ENCODE assay signal across 14 cellular contexts in genomic region chr17:78583091-78583490, GRCh38. TPM values are rescaled to one million over a fixed set of nuclear protein-coding genes. Genes with fewer than 3 reads are reported as not detected.
DNase-seq lines count a peak whose midpoint lies in the region; ATAC-seq, FAIRE-seq and TF ChIP-seq lines count a peak whose summit lies in the region.
"Had no signal": no experiment of that assay in that cellular context is flagged by ENCODE, and none has a peak within 500 bp of the region (broad histone marks: within the 10 kb centered on the region; RNA-seq: fewer than 3 reads in every experiment).

No MANE protein-coding gene starts in this region.

- no TSS peak for BruUV-seq in K562 (replicated peaks; lab: Mats Ljungman, UMichigan)

- H3K27ac Mint-ChIP-seq in activated CD4-positive, alpha-beta T cell treated with anti-CD3 and anti-CD28 coated beads, Interleukin-2, amount 10 ng/mL, durations not matched to agents 24 days and 14 days = no peak overlapping the region
- H3K27ac Mint-ChIP-seq: B cell; stimulated activated naive CD8-positive, alpha-beta T cell treated with anti-CD3 and anti-CD28 coated beads, Interleukin-15, amount 100 ng/mL, for 72 hours had no signal

- H3K79me2 ChIP-seq in K562 (ENCODE audit: control insufficient read depth, insufficient read depth, low read length) = no peaks in the 10 kb centered on the region

- no peak overlapping the region for H3K9ac ChIP-seq in K562 (ENCODE audit: insufficient read depth in 1 of 2, low read depth in 2 of 2, low read length in 2 of 2)

- peaks cover 17% of the 10 kb centered on the region for H3K27me3 Mint-ChIP-seq in activated CD4-positive, alpha-beta T cell treated with anti-CD3 and anti-CD28 coated beads, Interleukin-2, amount 10 ng/mL, durations not matched to agents 24 days and 14 days
- H3K27me3 Mint-ChIP-seq: stimulated activated naive CD8-positive, alpha-beta T cell treated with anti-CD3 and anti-CD28 coated beads, Interleukin-15, amount 100 ng/mL, for 72 hours had no signal

- intact Hi-C loops in activated CD4-positive, alpha-beta T cell treated with anti-CD3 and anti-CD28 coated beads, Interleukin-2, amount 10 ng/mL, durations not matched to agents 24 days and 14 days (cut with micrococcal nuclease) = no loop called here
- intact Hi-C loops in K562 (cut with micrococcal nuclease) (no loop called here), spleen (cut with DNase I; ENCODE audit: low total_unique reads) (no loop called here)

- no peak for TF ChIP-seq EP300 in K562 (IDR thresholded peaks at IDR 0.05; ENCODE audit: low read length)

- FAIRE-seq in K562 (lab: Jason Lieb, UNC) = peak; percentile 95
- FAIRE-seq: colon had no signal

- H2AFZ ChIP-seq in K562 (ENCODE audit: low read depth, low read length) = peak overlapping the region; percentile 76

- peak overlapping the region; percentile 42; the same call in 1 of the 2 replicates for H3K4me2 ChIP-seq in K562 (ENCODE audit: insufficient read depth, low read length)

- H3K27ac ChIP-seq in K562 (ENCODE audit: extremely low read depth, low read depth, low read length) (no peak overlapping the region), spleen (no peak overlapping the region)
- H3K27ac ChIP-seq: ovary had no signal

- POLR2A ChIA-PET in K562 (lab: Yijun Ruan, JAX) = interaction anchor here (1.0 to 1.3 kb wide), 3 partner anchors 9 to 23 kb away, joined by 3 read pairs; no protein-coding TSS in a partner anchor

- no peaks in the 10 kb centered on the region for H3K9me3 Mint-ChIP-seq in activated CD4-positive, alpha-beta T cell treated with anti-CD3 and anti-CD28 coated beads, Interleukin-2, amount 10 ng/mL, durations not matched to agents 24 days and 14 days

- no peaks in the 10 kb centered on the region for H3K9me1 ChIP-seq in K562 (ENCODE audit: control insufficient read depth, insufficient read depth, low read length)

- H3K4me3 Mint-ChIP-seq in activated CD4-positive, alpha-beta T cell treated with anti-CD3 and anti-CD28 coated beads, Interleukin-2, amount 10 ng/mL, durations not matched to agents 24 days and 14 days = no peak overlapping the region
- H3K4me3 Mint-ChIP-seq: B cell; stimulated activated naive CD8-positive, alpha-beta T cell treated with anti-CD3 and anti-CD28 coated beads, Interleukin-15, amount 100 ng/mL, for 72 hours had no signal

- TF ChIP-seq RAD21 in K562 (CRISPR knock-in tag; conservative IDR thresholded peaks at IDR 0.05 in 1 of 2, IDR thresholded peaks at IDR 0.05 in 1 of 2) = no peak

- no peak for TF ChIP-seq POLR2A in K562 (conservative IDR thresholded peaks at IDR 0.05)
- TF ChIP-seq POLR2A in spleen (IDR thresholded peaks at IDR 0.05) = no peak

- DNase-seq in activated CD4-positive, alpha-beta T cell treated with anti-CD3 and anti-CD28 coated beads, Interleukin-2, amount 10 ng/mL, durations not matched to agents 24 days and 14 days = peak; percentile 62
- DNase-seq in activated CD4-positive, alpha-beta T cell treated with anti-CD3 and anti-CD28 coated beads, Interleukin-2, amount 50 U/mL, for 48 hours = no peak
- peak; percentile 23 to 36 for DNase-seq in Kasumi-1 (lab: John Stamatoyannopoulos, UW)
- peak; percentile 36 to 65 (median 46) for DNase-seq in K562 (ENCODE audit: extremely low read depth in 1 of 4, low spot score in 3 of 4)
- peak; percentile 32 for DNase-seq in spleen
- no peak for DNase-seq in NCI-H187 (lab: John Stamatoyannopoulos, UW)
- DNase-seq in GM20000 (ENCODE audit: low spot score) = no peak
- DNase-seq: activated CD4-positive, CD25-positive, alpha-beta regulatory T cell; activated effector memory CD4-positive, alpha-beta T cell treated with anti-CD3 and anti-CD28 coated beads, Interleukin-2, amount 50 U/mL, for 16 hours; ovary; stimulated activated naive CD8-positive, alpha-beta T cell treated with anti-CD3 and anti-CD28 coated beads, Interleukin-15, amount 100 ng/mL, for 72 hours had no signal

- 10% methylated on average over 4 of the region's 4 CpGs for WGBS in K562 (ENCODE audit: insufficient coverage, low coverage, missing lambda C conversion rate)
- 43 to 55% (median 48%) methylated on average over 4 of the region's 4 CpGs for WGBS in spleen, 5 donors

- TF ChIP-seq CTCF in K562 (IDR thresholded peaks at IDR 0.05 in 2 of 3, conservative IDR thresholded peaks at IDR 0.05 in 1 of 3; ENCODE audit: insufficient read depth in 2 of 3, low read depth in 1 of 3, low read length in 3 of 3) (no peak), spleen (IDR thresholded peaks at IDR 0.05 in 8 of 11, conservative IDR thresholded peaks at IDR 0.05 in 3 of 11) (no peak), GM20000 (IDR thresholded peaks at IDR 0.05; ENCODE audit: extremely low read depth, missing control alignments) (no peak)

- no peaks in the 10 kb centered on the region for H3K4me1 Mint-ChIP-seq in activated CD4-positive, alpha-beta T cell treated with anti-CD3 and anti-CD28 coated beads, Interleukin-2, amount 10 ng/mL, durations not matched to agents 24 days and 14 days
- H3K4me1 Mint-ChIP-seq: B cell; stimulated activated naive CD8-positive, alpha-beta T cell treated with anti-CD3 and anti-CD28 coated beads, Interleukin-15, amount 100 ng/mL, for 72 hours had no signal

- H3K36me3 ChIP-seq in K562 (ENCODE audit: control insufficient read depth, insufficient read depth, low read length) (no peaks in the 10 kb centered on the region), spleen (no peaks in the 10 kb centered on the region)
- H3K36me3 ChIP-seq: ovary had no signal

- peaks cover 29 to 63% of the 10 kb centered on the region in 2 experiments for H3K27me3 ChIP-seq in K562 (ENCODE audit: control insufficient read depth in 2 of 2, insufficient read depth in 2 of 2, low read length in 2 of 2)
- H3K27me3 ChIP-seq in spleen (replicated peaks in 1 of 7) = peaks cover 0 to 12% (median 0%) of the 10 kb centered on the region in 7 donors
- H3K27me3 ChIP-seq: ovary had no signal

- in situ Hi-C loops in K562 (cut with MboI) = no loop called here

- peak; percentile 98 for ATAC-seq in K562
- no peak for ATAC-seq in HG03045 (IDR thresholded peaks at IDR 0.05; ENCODE audit: unreplicated experiment)
- ATAC-seq: stimulated activated naive CD8-positive, alpha-beta T cell treated with anti-CD3 and anti-CD28 coated beads, Interleukin-15, amount 100 ng/mL, for 72 hours had no signal

- H3K4me1 ChIP-seq in K562 (replicated peaks in 1 of 2; ENCODE audit: control insufficient read depth in 2 of 2, insufficient read depth in 2 of 2, low read length in 2 of 2) (no peaks in the 10 kb centered on the region), spleen (peaks cover 0 to 9% (median 0%) of the 10 kb centered on the region in 6 donors)

- H3K9me3 ChIP-seq in K562 (replicated peaks; ENCODE audit: control insufficient read depth, insufficient read depth, low read depth, low read length) (no peaks in the 10 kb centered on the region), spleen (no peaks in the 10 kb centered on the region)
- H3K9me3 ChIP-seq: ovary had no signal

- H3K36me3 Mint-ChIP-seq in activated CD4-positive, alpha-beta T cell treated with anti-CD3 and anti-CD28 coated beads, Interleukin-2, amount 10 ng/mL, durations not matched to agents 24 days and 14 days (ENCODE audit: low read depth) = no peaks in the 10 kb centered on the region

- no peaks in the 10 kb centered on the region for H4K20me1 ChIP-seq in K562 (replicated peaks; ENCODE audit: control insufficient read depth, insufficient read depth, low read length)

- H3K4me3 ChIP-seq in K562 (no peak overlapping the region), spleen (no peak overlapping the region)
- H3K4me3 ChIP-seq: ovary had no signal

- CTCF ChIA-PET in K562 (lab: Yijun Ruan, JAX; ENCODE audit: low intra/inter-chr PET ratio) = no interaction called here

TF ChIP-seq in K562, 482 proteins besides CTCF, POLR2A, EP300 and RAD21 (continues in another document):
- TF ChIP-seq CBFA2T3 (IDR thresholded peaks at IDR 0.05) (no peak), U2AF1 (optimal IDR thresholded peaks at IDR 0.05; ENCODE audit: low read depth, low read length) (no peak), GATAD2A (IDR thresholded peaks at IDR 0.05) (no peak), NELFE (IDR thresholded peaks at IDR 0.05; ENCODE audit: insufficient read depth, insufficient read length) (no peak), MCM7 (IDR thresholded peaks at IDR 0.05) (no peak)

RNA-seq across cellular contexts. Expression of gene DNAH17, which starts 5.9 kb away (rescaled TPM):
- total RNA-seq in activated CD4-positive, alpha-beta T cell treated with anti-CD3 and anti-CD28 coated beads, Interleukin-2, amount 10 ng/mL, durations not matched to agents 24 days and 14 days = 0.02 TPM in 2 replicates
- not detected in 2 replicates for total RNA-seq in K562 (2011; cell fraction: chromatin; rRNA removed; ENCODE audit: low replicate concordance)
- total RNA-seq in K562 (2011; cell fraction: nucleolus; rRNA removed) = not detected in 2 replicates
- total RNA-seq in K562 (2011; cell fraction: nucleoplasm; rRNA removed) = 0.15 TPM in 1 of 2 replicates, not detected in the other
- total RNA-seq in K562 (2014; rRNA removed) (under 0.01 TPM in 1 of 2 replicates, not detected in the other), K562 (2014; rRNA removed; fragmentation: Illumina TruSeq; extraction: Trizol) (not detected in 2 replicates), K562 (2015; rRNA removed; fragmentation: Illumina TruSeq; extraction: Trizol) (not detected in 2 replicates), K562 (2021) (not detected in 2 replicates), spleen (1 to 10 TPM in 1 of 7 donors, under 1 TPM in 5, not detected in 1; 0.29 to 1.0 (median 0.77) TPM)
- polyA plus RNA-seq in K562 (2011; rRNA removed) (not detected in 2 replicates), K562 (2014; fragmentation: Illumina TruSeq; extraction: Trizol) (not detected in 2 replicates), K562 (2014; fragmentation: Nextera tagmentation; extraction: Ambion mirVana) (under 1 TPM; 0.04 to 0.06 TPM), K562 (2014; rRNA removed) (0.01 TPM in 1 of 2 replicates, not detected in the other), spleen (under 1 TPM; 0.06 to 0.72 (median 0.32) TPM)
- not detected in 2 replicates for polyA plus RNA-seq in K562 (2011; cell fraction: cytosol; rRNA removed)
- 0.03 TPM in 1 of 2 replicates, not detected in the other for polyA plus RNA-seq in K562 (2011; cell fraction: nucleus; rRNA removed)
- polyA plus RNA-seq in K562 (2012) = 0.27 and 0.65 TPM in 2 replicates
- not detected in 2 replicates for polyA minus RNA-seq in K562 (2011; rRNA and poly(A)+ RNA removed)
- polyA minus RNA-seq in K562 (2011; cell fraction: cytosol; rRNA and poly(A)+ RNA removed) = not detected in 2 replicates
- not detected in 2 replicates for polyA minus RNA-seq in K562 (2011; cell fraction: nucleus; rRNA and poly(A)+ RNA removed)

Comparison
In these comparisons a context has a peak if more than half of its experiments do, and no peak if none do; other contexts are left out.
1. DNase-seq: peak in activated CD4-positive, alpha-beta T cell treated with anti-CD3 and anti-CD28 coated beads, Interleukin-2, amount 10 ng/mL, durations not matched to agents 24 days and 14 days (single experiment), Kasumi-1 (2 of 2), K562 (4 of 4) and spleen (single experiment); none in activated CD4-positive, alpha-beta T cell treated with anti-CD3 and anti-CD28 coated beads, Interleukin-2, amount 50 U/mL, for 48 hours (0 of 2), NCI-H187 (0 of 2) and GM20000 (single experiment).